Comparison of ENCODE assay signal across 9 cellular contexts in genomic region chr20:45833883-45834796, GRCh38. TPM values are rescaled to one million over a fixed set of nuclear protein-coding genes. Genes with fewer than 3 reads are reported as not detected.
DNase-seq lines count a peak whose midpoint lies in the region; ATAC-seq, FAIRE-seq and TF ChIP-seq lines count a peak whose summit lies in the region.
"Had no signal": no experiment of that assay in that cellular context is flagged by ENCODE, and none has a peak within 500 bp of the region (broad histone marks: within the 10 kb centered on the region; RNA-seq: fewer than 3 reads in every experiment).

No MANE protein-coding gene starts in this region.

- peaks cover 4 to 8% of the 10 kb centered on the region in 2 donors for H3K4me1 ChIP-seq in breast epithelium

- peak; percentile 84 for DNase-seq in D721Med (ENCODE audit: insufficient read length, low spot score)
- DNase-seq in HT-29 (ENCODE audit: low spot score), result peak; percentile 38
- DNase-seq in T-helper 22 cell (ENCODE audit: low read depth), result peak; percentile 19
- peak; percentile 61 to 67 for DNase-seq in breast epithelium (ENCODE audit: low spot score in 2 of 2)
- DNase-seq in sciatic nerve (ENCODE audit: low spot score), result peak; percentile 88

- no peaks in the 10 kb centered on the region for H3K27me3 ChIP-seq in breast epithelium

- H3K27ac ChIP-seq in breast epithelium, result peak overlapping the region; percentile 93 to 97

- no peak for TF ChIP-seq CTCF in D721Med (IDR thresholded peaks at IDR 0.05; ENCODE audit: insufficient read depth, missing control alignments)
- TF ChIP-seq CTCF in breast epithelium (IDR thresholded peaks at IDR 0.05), result no peak

- peak overlapping the region; percentile 68 to 94 (median 80) for H3K4me3 ChIP-seq in breast epithelium
- H3K4me3 ChIP-seq in iPS-18c (ENCODE audit: insufficient read depth, low read depth, low read length), result peak overlapping the region; percentile 81

- ATAC-seq in sciatic nerve (peak; percentile 72), HG03439 (IDR thresholded peaks at IDR 0.05; ENCODE audit: unreplicated experiment) (no peak), HG03045 (IDR thresholded peaks at IDR 0.05; ENCODE audit: unreplicated experiment) (no peak)

- intact Hi-C loops in breast epithelium (cut with DNase I; ENCODE audit: low total_unique reads), result no loop called here
- intact Hi-C loops in sciatic nerve (cut with DNase I), result no loop called here

- H3K36me3 ChIP-seq in breast epithelium, result no peaks in the 10 kb centered on the region

- no peak for FAIRE-seq in D721Med (lab: Jason Lieb, UNC)
- FAIRE-seq: TTC549 had no signal

- H3K9me3 ChIP-seq in breast epithelium (no peaks in the 10 kb centered on the region), iPS-18c (ENCODE audit: control insufficient read depth, insufficient read depth, low read length) (no peaks in the 10 kb centered on the region)

- peak; percentile 26 for TF ChIP-seq POLR2A in breast epithelium (IDR thresholded peaks at IDR 0.05)

RNA-seq across cellular contexts. Expression of gene SNX21, which starts 0.5 kb away (rescaled TPM):
- total RNA-seq in HT-29 (2014; rRNA removed; shearing (Covaris generic)), result 30.8 and 31.2 TPM in 2 replicates
- 100 to 1,000 TPM in 1 of 3 donors, 10 to 100 TPM in 2; 55.0 to 138 (median 66.9) TPM for total RNA-seq in breast epithelium
- total RNA-seq in sciatic nerve, result 52.6 TPM

RNA-seq across cellular contexts. Expression of gene TNNC2, which starts 7.0 kb away (rescaled TPM):
- 0.15 and 0.18 TPM in 2 replicates for total RNA-seq in HT-29 (2014; rRNA removed; shearing (Covaris generic))
- 1 to 10 TPM; 2.0 to 4.8 (median 2.6) TPM for total RNA-seq in breast epithelium
- total RNA-seq in sciatic nerve, result 0.89 TPM

RNA-seq across cellular contexts. Expression of gene UBE2C, which starts 21.7 kb away (rescaled TPM):
- total RNA-seq in HT-29 (2014; rRNA removed; shearing (Covaris generic)), result 284 and 289 TPM in 2 replicates
- total RNA-seq in breast epithelium (1 to 10 TPM in 2 of 3 donors, under 1 TPM in 1; 0.98 to 5.9 (median 1.2) TPM), sciatic nerve (0.80 TPM)

RNA-seq across cellular contexts. Expression of gene ACOT8, which starts 23.1 kb away (rescaled TPM):
- 93.1 and 95.4 TPM in 2 replicates for total RNA-seq in HT-29 (2014; rRNA removed; shearing (Covaris generic))
- total RNA-seq in breast epithelium, result 10 to 100 TPM; 33.4 to 48.9 (median 37.3) TPM
- 19.7 TPM for total RNA-seq in sciatic nerve

RNA-seq across cellular contexts. Expression of gene ZSWIM3, which starts 23.3 kb away (rescaled TPM):
- 2.3 and 2.9 TPM in 2 replicates for total RNA-seq in HT-29 (2014; rRNA removed; shearing (Covaris generic))
- total RNA-seq in breast epithelium (1 to 10 TPM; 1.9 to 5.4 (median 4.9) TPM), sciatic nerve (3.8 TPM)

Comparison
In these comparisons a context has a peak if more than half of its experiments do, and no peak if none do; other contexts are left out.
1. DNase-seq: peak in every context shown above with its lines; median percentile 88 in sciatic nerve; 84 in D721Med; 64 in breast epithelium; 38 in HT-29; 19 in T-helper 22 cell.
2. RNA of gene UBE2C, which starts 21.7 kb away (total RNA-seq): 284 to 289 TPM in HT-29; 0.98 to 5.9 TPM in breast epithelium and 0.80 TPM in sciatic nerve (single experiment); every median in the first group is over 10 times any median in the second.